Comparison of ENCODE assay signal across 9 cellular contexts in the genomic region with DNA sequence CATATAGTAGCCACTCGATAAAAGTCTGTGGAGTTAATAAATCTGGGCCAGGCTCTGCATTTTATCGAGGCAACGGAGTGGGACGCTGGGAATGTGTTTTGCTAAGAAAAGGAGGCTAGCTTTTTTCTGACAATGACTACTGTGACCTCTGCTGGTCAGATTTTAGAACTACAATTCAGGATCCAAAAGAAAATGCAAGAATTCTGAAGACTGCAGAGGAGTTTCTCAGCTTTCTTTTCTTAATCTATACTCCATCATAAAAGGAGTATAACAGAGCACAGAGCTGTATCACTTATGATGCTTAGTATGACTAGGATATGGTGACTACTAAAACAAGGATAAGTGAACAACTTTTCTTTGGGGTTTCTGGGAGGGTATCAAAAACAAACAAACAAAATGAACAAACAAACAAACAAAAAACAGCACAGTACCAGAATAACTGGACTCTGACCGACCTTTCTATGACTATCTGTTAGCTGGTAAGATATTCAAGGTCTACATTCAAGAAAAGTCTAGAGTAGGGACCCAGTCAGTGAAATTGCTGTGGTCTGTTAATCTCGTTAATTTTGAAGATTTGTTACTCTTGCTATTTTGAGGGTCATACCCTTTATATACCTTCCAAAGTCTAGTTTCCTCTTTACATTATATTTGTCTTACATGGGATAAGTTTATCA. TPM values are rescaled to one million over a fixed set of nuclear protein-coding genes. Genes with fewer than 3 reads are reported as not detected.
DNase-seq lines count a peak whose midpoint lies in the region; ATAC-seq, FAIRE-seq and TF ChIP-seq lines count a peak whose summit lies in the region.
"Had no signal": no experiment of that assay in that cellular context is flagged by ENCODE, and none has a peak within 500 bp of the region (broad histone marks: within the 10 kb centered on the region; RNA-seq: fewer than 3 reads in every experiment).

No MANE protein-coding gene starts in this region.

- no peak overlapping the region for H3K9ac ChIP-seq in kidney (ENCODE audit: low read length in 2 of 2)

- intact Hi-C loops in Calu3 (cut with micrococcal nuclease; ENCODE audit: unreplicated experiment) (loop anchor here (1.0 to 5.0 kb wide), 3 partner anchors 152 to 1556 kb away; no protein-coding TSS in a partner anchor), kidney (cut with DNase I) (loop anchor here (10.0 kb wide), 1 partner anchor 144 kb away; no protein-coding TSS in a partner anchor)
- intact Hi-C loops in activated CD4-positive, alpha-beta T cell treated with anti-CD3 and anti-CD28 coated beads for 36 hours (cut with DNase I, micrococcal nuclease), result loop anchor here (1.0 to 10.0 kb wide), 4 partner anchors 152 to 415 kb away; no protein-coding TSS in a partner anchor

- no peaks in the 10 kb centered on the region for H3K9me3 ChIP-seq in HAP-1
- no peaks in the 10 kb centered on the region for H3K9me3 ChIP-seq in kidney (ENCODE audit: control insufficient read depth in 1 of 2, low read length in 2 of 2)
- H3K9me3 ChIP-seq in tibial nerve, result no peaks in the 10 kb centered on the region
- H3K9me3 ChIP-seq: SJSA1 had no signal

- no peaks in the 10 kb centered on the region for H3K36me3 Mint-ChIP-seq in Calu3 (ENCODE audit: insufficient read depth, unreplicated experiment)
- no peaks in the 10 kb centered on the region for H3K36me3 Mint-ChIP-seq in activated CD4-positive, alpha-beta T cell treated with anti-CD3 and anti-CD28 coated beads for 36 hours (ENCODE audit: low read depth)

- CTCF ChIA-PET in Calu3 (lab: Charles Lee), result interaction anchor here (0.9 to 1.1 kb wide), 5 partner anchors 45 to 366 kb away, joined by 3 to 8 read pairs (median 3); no protein-coding TSS in a partner anchor
- CTCF ChIA-PET in activated CD4-positive, alpha-beta T cell treated with anti-CD3 and anti-CD28 coated beads for 36 hours (lab: Charles Lee), result interaction anchor here (0.7 to 2.6 kb wide), 19 partner anchors 8 to 1342 kb away, joined by 3 to 48 read pairs (median 4); no protein-coding TSS in a partner anchor

- TF ChIP-seq EP300 in tibial nerve (IDR thresholded peaks at IDR 0.05), result no peak

- H3K9me3 Mint-ChIP-seq in Calu3 (ENCODE audit: low read depth, unreplicated experiment), result no peaks in the 10 kb centered on the region
- H3K9me3 Mint-ChIP-seq in activated CD4-positive, alpha-beta T cell treated with anti-CD3 and anti-CD28 coated beads for 36 hours (ENCODE audit: low read depth), result no peaks in the 10 kb centered on the region

- no TSS peak for BruUV-seq in Calu3 (replicated peaks; lab: Mats Ljungman, UMichigan)

- POLR2A ChIA-PET in activated CD4-positive, alpha-beta T cell treated with anti-CD3 and anti-CD28 coated beads for 36 hours (lab: Charles Lee), result no interaction called here

- DNase-seq in Calu3 (peak; percentile 34), HAP-1 (ENCODE audit: low spot score in 2 of 2) (peak; percentile 43 to 64), NCI-H446 (lab: John Stamatoyannopoulos, UW) (peak; percentile 71 to 88), brain microvascular endothelial cell (peak; percentile 58), kidney (no peak), tibial nerve (ENCODE audit: low spot score in 2 of 2) (peak in 1 of 2 donors; percentile 38)
- DNase-seq in activated CD4-positive, alpha-beta T cell treated with anti-CD3 and anti-CD28 coated beads for 36 hours, result no peak

- H3K4me3 ChIP-seq in HAP-1 (no peak overlapping the region), brain microvascular endothelial cell (ENCODE audit: low read depth, low read length) (no peak overlapping the region), kidney (ENCODE audit: low read length in 2 of 2) (no peak overlapping the region), tibial nerve (no peak overlapping the region)
- H3K4me3 ChIP-seq: SJSA1 had no signal

- H3K27ac ChIP-seq in brain microvascular endothelial cell, result no peak overlapping the region
- no peak overlapping the region for H3K27ac ChIP-seq in kidney (ENCODE audit: low read depth in 2 of 2, low read length in 2 of 2)
- H3K27ac ChIP-seq in tibial nerve, result no peak overlapping the region
- H3K27ac ChIP-seq: SJSA1 had no signal

- in situ Hi-C loops in HAP-1 (cut with MboI; ENCODE audit: low sequenced_read_pairs) (loop anchor here (5.0 kb wide), 1 partner anchor 301 kb away; no protein-coding TSS in a partner anchor), brain microvascular endothelial cell (cut with HindIII; ENCODE audit: low pct_ligation_motif_present, low sequenced_read_pairs) (no loop called here)

- H3K27me3 ChIP-seq in HAP-1 (ENCODE audit: low read depth) (peaks cover 8% of the 10 kb centered on the region; the same call in 1 of the 2 replicates), brain microvascular endothelial cell (replicated peaks) (no peaks in the 10 kb centered on the region), tibial nerve (no peaks in the 10 kb centered on the region)
- H3K27me3 ChIP-seq: SJSA1 had no signal

- H3K27ac Mint-ChIP-seq in Calu3 (ENCODE audit: unreplicated experiment), result no peak overlapping the region
- H3K27ac Mint-ChIP-seq in activated CD4-positive, alpha-beta T cell treated with anti-CD3 and anti-CD28 coated beads for 36 hours, result no peak overlapping the region

- no peak overlapping the region for H3K4me3 Mint-ChIP-seq in Calu3 (ENCODE audit: low read depth, unreplicated experiment)
- H3K4me3 Mint-ChIP-seq in activated CD4-positive, alpha-beta T cell treated with anti-CD3 and anti-CD28 coated beads for 36 hours, result no peak overlapping the region

- H3K4me1 Mint-ChIP-seq in Calu3 (ENCODE audit: low read depth, unreplicated experiment), result no peaks in the 10 kb centered on the region
- H3K4me1 Mint-ChIP-seq in activated CD4-positive, alpha-beta T cell treated with anti-CD3 and anti-CD28 coated beads for 36 hours, result no peaks in the 10 kb centered on the region

- TF ChIP-seq CTCF in Calu3 (IDR thresholded peaks at IDR 0.05; ENCODE audit: unreplicated experiment) (peak; percentile 56), brain microvascular endothelial cell (IDR thresholded peaks at IDR 0.05; ENCODE audit: low read depth, low read length, missing control alignments) (peak; percentile 63), kidney (IDR thresholded peaks at IDR 0.05; ENCODE audit: borderline replicate concordance, extremely low read depth, insufficient read depth) (peak; percentile 59), tibial nerve (IDR thresholded peaks at IDR 0.05) (peak; percentile 61 to 78 (median 66))

- no peak for ATAC-seq in activated CD4-positive, alpha-beta T cell treated with anti-CD3 and anti-CD28 coated beads for 36 hours
- ATAC-seq in HG02840 (IDR thresholded peaks at IDR 0.05; ENCODE audit: low FRiP score, unreplicated experiment), result no peak

- peak; percentile 23 for FAIRE-seq in kidney (lab: Jason Lieb, UNC)

- H3K4me1 ChIP-seq in HAP-1 (no peaks in the 10 kb centered on the region), kidney (ENCODE audit: control insufficient read depth in 1 of 2, insufficient read depth in 1 of 2, low read depth in 1 of 2, low read length in 2 of 2) (no peaks in the 10 kb centered on the region), tibial nerve (peaks cover 0 to 4% (median 0%) of the 10 kb centered on the region in 4 donors)
- H3K4me1 ChIP-seq: SJSA1 had no signal

- H3K27me3 Mint-ChIP-seq in Calu3 (ENCODE audit: unreplicated experiment), result peaks cover 10% of the 10 kb centered on the region
- H3K27me3 Mint-ChIP-seq in activated CD4-positive, alpha-beta T cell treated with anti-CD3 and anti-CD28 coated beads for 36 hours, result peaks cover 27% of the 10 kb centered on the region

- TF ChIP-seq POLR2A in tibial nerve (IDR thresholded peaks at IDR 0.05), result no peak

- H3K36me3 ChIP-seq in HAP-1 (replicated peaks) (no peaks in the 10 kb centered on the region), brain microvascular endothelial cell (replicated peaks) (no peaks in the 10 kb centered on the region), kidney (ENCODE audit: control insufficient read depth in 1 of 2, insufficient read depth in 2 of 2, low read length in 2 of 2) (peaks cover 3 to 8% of the 10 kb centered on the region in 2 donors), tibial nerve (no peaks in the 10 kb centered on the region)
- H3K36me3 ChIP-seq: SJSA1 had no signal

- 24 to 35% methylated on average over 6 of the region's 6 CpGs for WGBS in tibial nerve, 2 donors

RNA-seq across cellular contexts. Expression of a gene that starts 46.2 kb away (rescaled TPM):
- total RNA-seq in Calu3 (2022) (not detected in 2 replicates), kidney (not detected), tibial nerve (1 to 10 TPM in 1 of 4 donors, not detected in 3; 1.5 TPM)
- polyA plus RNA-seq in kidney (ENCODE audit: insufficient read depth, low read depth, low replicate concordance), result 0.45 TPM
- total RNA-seq in activated CD4-positive, alpha-beta T cell treated with anti-CD3 and anti-CD28 coated beads for 36 hours, result not detected
- total RNA-seq: SJSA1 had no signal

Comparison
In these comparisons a context has a peak if more than half of its experiments do, and no peak if none do; other contexts are left out.
1. DNase-seq: peak in Calu3 (single experiment), HAP-1 (2 of 2), NCI-H446 (2 of 2) and brain microvascular endothelial cell (single experiment); none in kidney (single experiment) and activated CD4-positive, alpha-beta T cell treated with anti-CD3 and anti-CD28 coated beads for 36 hours (single experiment).
2. Peak in every context shown above with its lines, with median percentiles within 50 percentile points of each other: CTCF ChIP-seq.